ENCODE assay signal across 12 cellular contexts in the genomic region with DNA sequence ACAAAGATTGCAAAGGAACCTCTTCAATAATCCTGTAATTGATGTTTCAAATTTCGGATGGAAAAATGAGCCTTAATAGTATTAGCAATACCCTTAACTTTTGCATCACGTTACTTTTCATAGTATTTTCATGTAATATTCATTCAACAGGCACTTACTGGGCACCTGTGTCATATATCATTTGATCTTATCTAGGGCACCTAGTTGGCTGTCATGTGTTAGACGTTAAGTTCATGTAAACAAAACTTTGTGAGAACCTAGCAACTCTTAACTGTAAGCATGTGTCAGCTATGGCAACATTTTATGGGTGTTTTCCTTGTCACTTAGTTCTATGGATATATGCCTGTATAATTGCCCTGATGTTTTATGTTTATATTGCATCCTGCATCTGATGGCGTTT. TPM values are rescaled to one million over a fixed set of nuclear protein-coding genes. Genes with fewer than 3 reads are reported as not detected.
DNase-seq lines count a peak whose midpoint lies in the region; ATAC-seq, FAIRE-seq and TF ChIP-seq lines count a peak whose summit lies in the region.
"Had no signal": no experiment of that assay in that cellular context is flagged by ENCODE, and none has a peak within 500 bp of the region (broad histone marks: within the 10 kb centered on the region; RNA-seq: fewer than 3 reads in every experiment).

No MANE protein-coding gene starts in this region.

- TF ChIP-seq EP300 in A549 (IDR thresholded peaks at IDR 0.05): no peak

- H3K27me3 ChIP-seq in foreskin keratinocyte: no peaks in the 10 kb centered on the region

- peak overlapping the region; percentile 46 for H3K4me3 ChIP-seq in A549

- H3K27ac ChIP-seq in A549 (peak overlapping the region; percentile 68 to 89; a peak in 5 of 6 replicates), VCaP (peak overlapping the region; percentile 70), foreskin keratinocyte (peak overlapping the region; percentile 98)
- H3K27ac ChIP-seq: KMS-11 had no signal

- peak overlapping the region; percentile 81 to 84 (median 82) for H3K4me3 Mint-ChIP-seq in nephron
- no peak overlapping the region for H3K4me3 Mint-ChIP-seq in activated CD8-positive, alpha-beta memory T cell treated with anti-CD3 and anti-CD28 coated beads, Interleukin-2, amount 10 ng/mL, durations not matched to agents 7 days and 5 days
- H3K4me3 Mint-ChIP-seq: CD4-positive, CD25-positive, alpha-beta regulatory T cell; stimulated activated naive CD8-positive, alpha-beta T cell treated with anti-CD3 and anti-CD28 coated beads, Interleukin-15, Interleukin-2, amounts not matched to agents 100 ng/mL and 50 ng/mL, for 24 hours had no signal

- TF ChIP-seq POLR2A in A549 (IDR thresholded peaks at IDR 0.05; ENCODE audit: low read length): no peak

- DNase-seq in A549 (ENCODE audit: low read depth in 1 of 2, low spot score in 1 of 2) (no peak), foreskin keratinocyte (peak in 1 of 2 donors; percentile 13), COLO829 (ENCODE audit: low spot score) (no peak)
- DNase-seq in activated CD8-positive, alpha-beta memory T cell treated with anti-CD3 and anti-CD28 coated beads, Interleukin-2, amount 10 ng/mL, durations not matched to agents 7 days and 5 days: no peak
- no peak for DNase-seq in stimulated activated CD4-positive, alpha-beta T cell treated with anti-CD3 and anti-CD28 coated beads, Interleukin-2, amount 100 ng/mL, for 24 hours

- no peaks in the 10 kb centered on the region for H3K36me3 Mint-ChIP-seq in nephron (ENCODE audit: low read depth)
- H3K36me3 Mint-ChIP-seq in activated CD8-positive, alpha-beta memory T cell treated with anti-CD3 and anti-CD28 coated beads, Interleukin-2, amount 10 ng/mL, durations not matched to agents 7 days and 5 days: no peaks in the 10 kb centered on the region
- H3K36me3 Mint-ChIP-seq: activated CD4-positive, alpha-beta memory T cell treated with anti-CD3 and anti-CD28 coated beads for 36 hours; CD4-positive, CD25-positive, alpha-beta regulatory T cell had no signal

- POLR2A ChIA-PET in A549 (lab: Yijun Ruan, JAX): interaction anchor here (1.2 kb wide), 1 partner anchor 224 kb away, joined by 3 read pairs; no protein-coding TSS in a partner anchor

- 44% methylated on average over 4 of the region's 4 CpGs for whole genome bisulfite sequencing in A549 (ENCODE audit: missing lambda C conversion rate)

- no peak for ATAC-seq in A549
- ATAC-seq in foreskin keratinocyte: no peak
- no peak for ATAC-seq in activated CD8-positive, alpha-beta memory T cell treated with anti-CD3 and anti-CD28 coated beads, Interleukin-2, amount 10 ng/mL, durations not matched to agents 7 days and 5 days
- no peak for ATAC-seq in GM18867 (IDR thresholded peaks at IDR 0.05; ENCODE audit: unreplicated experiment)

- no peak for TF ChIP-seq CTCF in A549 (IDR thresholded peaks at IDR 0.05)
- no peak for TF ChIP-seq CTCF in VCaP (conservative IDR thresholded peaks at IDR 0.05)
- TF ChIP-seq CTCF in foreskin keratinocyte (conservative IDR thresholded peaks at IDR 0.05): no peak
- TF ChIP-seq CTCF in nephron (IDR thresholded peaks at IDR 0.05; ENCODE audit: unreplicated experiment in 3 of 3): no peak

- peaks cover 37% of the 10 kb centered on the region for H3K27me3 Mint-ChIP-seq in nephron (ENCODE audit: low read depth)
- H3K27me3 Mint-ChIP-seq in activated CD8-positive, alpha-beta memory T cell treated with anti-CD3 and anti-CD28 coated beads, Interleukin-2, amount 10 ng/mL, durations not matched to agents 7 days and 5 days: peaks cover 45% of the 10 kb centered on the region

- peak overlapping the region; percentile 88 for H3K4me2 ChIP-seq in A549
- H3K4me2 ChIP-seq: KMS-11 had no signal

- CTCF ChIA-PET in A549 (lab: Yijun Ruan, JAX): interaction anchor here (0.7 to 1.0 kb wide), 7 partner anchors 9 to 60 kb away, joined by 3 to 7 read pairs (median 3); no protein-coding TSS in a partner anchor
- CTCF ChIA-PET in activated CD8-positive, alpha-beta memory T cell treated with anti-CD3 and anti-CD28 coated beads, Interleukin-2, amount 10 ng/mL, durations not matched to agents 7 days and 5 days (lab: Charles Lee): no interaction called here

- peaks cover 19% of the 10 kb centered on the region for H3K4me1 ChIP-seq in A549
- peaks cover 18% of the 10 kb centered on the region for H3K4me1 ChIP-seq in foreskin keratinocyte

- H3K4me1 Mint-ChIP-seq in nephron: peaks cover 14% of the 10 kb centered on the region
- no peaks in the 10 kb centered on the region for H3K4me1 Mint-ChIP-seq in activated CD8-positive, alpha-beta memory T cell treated with anti-CD3 and anti-CD28 coated beads, Interleukin-2, amount 10 ng/mL, durations not matched to agents 7 days and 5 days

- no peak for TF ChIP-seq RAD21 in A549 (conservative IDR thresholded peaks at IDR 0.05 in 1 of 2, IDR thresholded peaks at IDR 0.05 in 1 of 2)

- no peaks in the 10 kb centered on the region for H3K9me3 ChIP-seq in A549

- no peaks in the 10 kb centered on the region for H3K9me3 Mint-ChIP-seq in nephron
- no peaks in the 10 kb centered on the region for H3K9me3 Mint-ChIP-seq in activated CD8-positive, alpha-beta memory T cell treated with anti-CD3 and anti-CD28 coated beads, Interleukin-2, amount 10 ng/mL, durations not matched to agents 7 days and 5 days (ENCODE audit: low read depth)
- H3K9me3 Mint-ChIP-seq: activated CD4-positive, alpha-beta memory T cell treated with anti-CD3 and anti-CD28 coated beads for 36 hours; CD4-positive, CD25-positive, alpha-beta regulatory T cell; stimulated activated naive CD8-positive, alpha-beta T cell treated with anti-CD3 and anti-CD28 coated beads, Interleukin-15, Interleukin-2, amounts not matched to agents 100 ng/mL and 50 ng/mL, for 24 hours had no signal

- no peak overlapping the region for H3K27ac Mint-ChIP-seq in nephron
- H3K27ac Mint-ChIP-seq in activated CD8-positive, alpha-beta memory T cell treated with anti-CD3 and anti-CD28 coated beads, Interleukin-2, amount 10 ng/mL, durations not matched to agents 7 days and 5 days: no peak overlapping the region
- H3K27ac Mint-ChIP-seq: activated CD4-positive, alpha-beta memory T cell treated with anti-CD3 and anti-CD28 coated beads for 36 hours; CD4-positive, CD25-positive, alpha-beta regulatory T cell; stimulated activated naive CD8-positive, alpha-beta T cell treated with anti-CD3 and anti-CD28 coated beads, Interleukin-15, Interleukin-2, amounts not matched to agents 100 ng/mL and 50 ng/mL, for 24 hours had no signal

- FAIRE-seq in A549 (lab: Jason Lieb, UNC): no peak

TF ChIP-seq in A549, 52 proteins besides CTCF, POLR2A, EP300 and RAD21:
- TF ChIP-seq NR3C1 (IDR thresholded peaks at IDR 0.05): no peak
- no peak for TF ChIP-seq SMC3 (IDR thresholded peaks at IDR 0.05)
- no peak for TF ChIP-seq KDM5A (IDR thresholded peaks at IDR 0.05)
- TF ChIP-seq, protein P1, sequence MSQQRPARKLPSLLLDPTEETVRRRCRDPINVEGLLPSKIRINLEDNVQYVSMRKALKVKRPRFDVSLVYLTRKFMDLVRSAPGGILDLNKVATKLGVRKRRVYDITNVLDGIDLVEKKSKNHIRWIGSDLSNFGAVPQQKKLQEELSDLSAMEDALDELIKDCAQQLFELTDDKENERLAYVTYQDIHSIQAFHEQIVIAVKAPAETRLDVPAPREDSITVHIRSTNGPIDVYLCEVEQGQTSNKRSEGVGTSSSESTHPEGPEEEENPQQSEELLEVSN (IDR thresholded peaks at IDR 0.05; ENCODE audit: borderline replicate concordance, low read depth): no peak
- TF ChIP-seq ZNF302 (CRISPR knock-in tag; IDR thresholded peaks at IDR 0.05): no peak
- no peak for TF ChIP-seq RCOR1 (IDR thresholded peaks at IDR 0.05; ENCODE audit: low read depth, low read length)

RNA-seq across cellular contexts. Expression of a gene that starts 0.8 kb away (rescaled TPM):
- 24.1 and 27.1 TPM in 2 replicates for polyA plus RNA-seq in A549 (2011; rRNA removed)
- 4.7 and 5.7 TPM in 2 replicates for polyA plus RNA-seq in A549 (2012; cell fraction: cytosol; rRNA removed)
- polyA plus RNA-seq in A549 (2012; cell fraction: nucleus; rRNA removed): 14.6 and 17.1 TPM in 2 replicates
- polyA plus RNA-seq in A549 (2017; fragmentation: RNase III; extraction: RNeasy Plus Mini Kit Qiagen cat#74134 plus additional on column Dnase treatment): 8.5 to 11.4 TPM (median 9.6 TPM) in 3 replicates
- polyA minus RNA-seq in A549 (2011; rRNA and poly(A)+ RNA removed): 23.6 and 28.6 TPM in 2 replicates
- total RNA-seq in foreskin keratinocyte: 3,836 and 7,314 TPM in 2 replicates
- 1,652 and 2,714 TPM in 2 replicates for polyA plus RNA-seq in foreskin keratinocyte
- total RNA-seq in activated CD8-positive, alpha-beta memory T cell treated with anti-CD3 and anti-CD28 coated beads, Interleukin-2, amount 10 ng/mL, durations not matched to agents 7 days and 5 days: not detected
- total RNA-seq: activated CD4-positive, alpha-beta memory T cell treated with anti-CD3 and anti-CD28 coated beads for 36 hours; CD4-positive, CD25-positive, alpha-beta regulatory T cell had no signal
- polyA plus RNA-seq: CD4-positive, CD25-positive, alpha-beta regulatory T cell had no signal

Comparison
In these comparisons a context has a peak if more than half of its experiments do, and no peak if none do; other contexts are left out.
1. RNA of a gene that starts 0.8 kb away (total RNA-seq): 3,836 to 7,314 TPM in foreskin keratinocyte; not detected in activated CD8-positive, alpha-beta memory T cell treated with anti-CD3 and anti-CD28 coated beads, Interleukin-2, amount 10 ng/mL, durations not matched to agents 7 days and 5 days; every median in the first group is over 1,000 times any median in the second.
2. Peak in every context shown above with its lines, with median percentiles within 50 percentile points of each other: H3K27ac ChIP-seq.